In the genomic region with DNA sequence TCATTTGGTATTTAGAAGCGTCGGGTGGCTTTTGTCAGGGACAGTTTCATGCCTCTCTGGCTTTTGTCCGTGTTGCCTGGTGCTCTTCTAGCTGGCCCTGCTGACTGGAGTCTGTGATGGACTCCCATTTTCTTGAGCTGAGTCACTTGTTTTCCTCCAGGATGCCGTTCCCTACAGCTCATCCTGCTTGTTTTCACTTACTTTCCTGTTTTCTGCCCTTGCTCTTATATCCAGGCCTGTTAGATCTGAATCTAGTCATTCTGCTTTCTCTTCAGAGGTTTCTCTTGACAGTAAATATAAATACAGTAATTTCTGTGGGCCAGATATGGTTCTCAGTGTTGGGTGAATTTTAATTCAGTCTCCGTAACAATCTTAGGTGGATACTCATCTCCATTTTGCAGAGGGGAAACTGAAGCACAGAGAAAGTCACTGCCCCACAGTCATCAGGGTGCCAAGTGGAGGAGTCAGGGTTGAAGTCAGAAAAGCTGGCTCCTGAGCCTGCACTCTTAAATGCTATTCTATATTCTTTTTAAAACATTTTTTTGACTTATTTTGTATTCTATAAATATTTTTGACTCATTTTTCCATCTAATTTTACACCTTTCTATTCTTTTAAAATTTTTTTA, we compare ENCODE assay signal across 9 cellular contexts.
DNase-seq lines count a peak whose midpoint lies in the region; ATAC-seq and TF ChIP-seq lines count a peak whose summit lies in the region.
"Had no signal": no experiment of that assay in that cellular context is flagged by ENCODE, and none has a peak within 500 bp of the region (broad histone marks: within the 10 kb centered on the region; RNA-seq: fewer than 3 reads in every experiment).

No MANE protein-coding gene starts in this region.

- H3K4me1 Mint-ChIP-seq in endothelial cell (ENCODE audit: unreplicated experiment) (peaks cover 71% of the 10 kb centered on the region), mesothelial cell of epicardium (peaks cover 17% of the 10 kb centered on the region)

- DNase-seq in Right ventricle myocardium inferior (ENCODE audit: missing footprints) (no peak), cardiac septum (ENCODE audit: low spot score) (no peak), endothelial cell (ENCODE audit: low spot score) (no peak), mesothelial cell of epicardium (ENCODE audit: low spot score in 2 of 2, unreplicated experiment in 2 of 2) (no peak), NCI-H748 (lab: John Stamatoyannopoulos, UW; ENCODE audit: unreplicated experiment) (no peak), NCI-H187 (lab: John Stamatoyannopoulos, UW) (no peak), NCI-H1930 (lab: John Stamatoyannopoulos, UW) (no peak)
- DNase-seq in activated effector memory CD4-positive, alpha-beta T cell treated with anti-CD3 and anti-CD28 coated beads, Interleukin-2, amount 50 U/mL, for 16 hours = no peak
- DNase-seq: SHP77 treated with DMSO at 0.1 percent for 48 hours had no signal

- ATAC-seq in Right ventricle myocardium inferior = peak; percentile 45

- no peaks in the 10 kb centered on the region for H3K9me3 Mint-ChIP-seq in endothelial cell (ENCODE audit: unreplicated experiment)
- H3K9me3 Mint-ChIP-seq in mesothelial cell of epicardium = no peaks in the 10 kb centered on the region

- H3K4me3 Mint-ChIP-seq in endothelial cell (ENCODE audit: unreplicated experiment) = peak overlapping the region; percentile 59
- no peak overlapping the region for H3K4me3 Mint-ChIP-seq in mesothelial cell of epicardium

- H3K27ac Mint-ChIP-seq in endothelial cell (ENCODE audit: unreplicated experiment) (peak overlapping the region; percentile 98), mesothelial cell of epicardium (peak overlapping the region; percentile 89)

- H3K36me3 Mint-ChIP-seq in endothelial cell (ENCODE audit: low read depth, unreplicated experiment) (no peaks in the 10 kb centered on the region), mesothelial cell of epicardium (no peaks in the 10 kb centered on the region)

- no peak for TF ChIP-seq CTCF in endothelial cell (IDR thresholded peaks at IDR 0.05; ENCODE audit: unreplicated experiment)
- TF ChIP-seq CTCF in mesothelial cell of epicardium (IDR thresholded peaks at IDR 0.05; ENCODE audit: unreplicated experiment) = no peak

- intact Hi-C loops in Right ventricle myocardium inferior (cut with DNase I) = no loop called here
- intact Hi-C loops in cardiac septum (cut with DNase I) = no loop called here

- H3K27me3 Mint-ChIP-seq in endothelial cell (ENCODE audit: unreplicated experiment) = peaks cover 16% of the 10 kb centered on the region
- H3K27me3 Mint-ChIP-seq in mesothelial cell of epicardium (ENCODE audit: low read depth) = no peaks in the 10 kb centered on the region
